ENCODE assay signal across 8 cellular contexts in the genomic region with DNA sequence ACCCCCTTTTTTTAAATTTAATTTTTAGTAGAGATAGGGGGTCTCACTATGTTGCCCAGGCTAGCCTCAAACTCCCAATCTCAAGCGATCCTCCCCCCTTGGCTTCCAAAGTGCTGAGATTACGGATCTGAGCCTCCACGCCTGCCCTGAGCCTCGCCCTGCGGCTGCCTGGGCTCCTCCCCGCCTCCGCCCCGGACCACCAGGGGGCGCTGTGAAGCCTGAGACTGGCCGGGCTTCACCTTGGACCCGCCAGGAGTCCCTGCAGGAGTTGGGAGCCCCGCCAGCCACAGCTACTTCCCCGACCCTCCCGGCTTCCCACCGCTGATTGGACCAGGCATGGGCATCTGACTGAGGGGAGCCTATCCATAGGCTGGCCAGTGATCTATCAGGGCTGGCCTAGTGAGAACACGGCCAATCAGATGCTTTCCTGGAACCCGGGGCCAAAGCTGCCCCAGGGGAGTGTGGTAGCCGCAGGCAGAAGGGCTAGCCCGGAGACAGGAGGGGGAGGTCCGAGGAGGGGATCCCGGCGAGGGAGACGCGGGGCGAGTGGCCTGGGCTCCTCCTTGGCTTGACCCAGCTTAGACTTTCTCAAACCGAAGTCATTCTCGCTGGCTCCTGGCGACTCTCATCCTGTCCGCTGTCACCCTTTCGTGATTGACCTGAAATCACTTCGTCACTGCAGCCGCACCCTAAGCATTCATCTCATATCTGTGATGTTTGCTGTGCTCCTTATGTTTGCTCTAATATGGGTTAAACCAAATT. TPM values are rescaled to one million over a fixed set of nuclear protein-coding genes. Genes with fewer than 3 reads are reported as not detected.
DNase-seq lines count a peak whose midpoint lies in the region; ATAC-seq and TF ChIP-seq lines count a peak whose summit lies in the region.

No MANE protein-coding gene starts in this region.

- peak; percentile 95 for ATAC-seq in HG02759 (IDR thresholded peaks at IDR 0.05; ENCODE audit: unreplicated experiment)
- peak; percentile 99 for ATAC-seq in left cardiac atrium

- H3K36me3 ChIP-seq in adrenal gland (replicated peaks in 1 of 2) = no peaks in the 10 kb centered on the region

- no peaks in the 10 kb centered on the region for H3K9me3 ChIP-seq in adrenal gland (replicated peaks in 1 of 3)

- no peaks in the 10 kb centered on the region for H3K27me3 ChIP-seq in adrenal gland

- intact Hi-C loops in adrenal gland (cut with DNase I) (loop anchor here in 1 of 2 donors (10.0 kb wide), 2 partner anchors 70 to 170 kb away; a partner anchor contains a TSS), left cardiac atrium (cut with DNase I) (loop anchor here in 1 of 2 donors (5.0 kb wide), 1 partner anchor 68 kb away; a partner anchor contains a TSS), posterior vena cava (cut with DNase I) (loop anchor here (5.0 to 10.0 kb wide), 3 partner anchors 68 to 1457 kb away; a partner anchor contains a TSS)

- peaks cover 0 to 6% of the 10 kb centered on the region in 2 donors for H3K4me1 ChIP-seq in adrenal gland (replicated peaks in 1 of 2)

- WGBS in adrenal gland, 4 donors = 0 to 3% (median 0%) methylated on average over 8 to 32 of the region's 32 CpGs

- DNase-seq in NCI-H1417 (lab: John Stamatoyannopoulos, UW) (peak; percentile 97 to 99 (median 99)), SW 1271 (lab: John Stamatoyannopoulos, UW) (peak; percentile 89 to 94), adrenal gland (peak; percentile 99 to 100 (median 100)), left cardiac atrium (peak; percentile 100), posterior vena cava (ENCODE audit: low spot score) (peak; percentile 100), ureter (ENCODE audit: low spot score) (peak; percentile 99)

- peak overlapping the region in 3 of 4 donors; percentile 49 to 67 (median 66) for H3K4me3 ChIP-seq in adrenal gland

- TF ChIP-seq POLR2A in adrenal gland (IDR thresholded peaks at IDR 0.05) = peak in 1 of 2 donors; percentile 75

- TF ChIP-seq CTCF in GM12873 (IDR thresholded peaks at IDR 0.05; ENCODE audit: insufficient read depth, low read depth, low read length, missing control alignments) = peak; percentile 88
- peak; percentile 97 to 99 (median 99) for TF ChIP-seq CTCF in adrenal gland (IDR thresholded peaks at IDR 0.05)

- peak overlapping the region; percentile 7 to 90 (median 69) for H3K27ac ChIP-seq in adrenal gland

RNA-seq across cellular contexts. Expression of a gene that starts 15.1 kb away (rescaled TPM):
- 100 to 1,000 TPM in 1 of 8 donors, 10 to 100 TPM in 7; 21.4 to 105 (median 50.8) TPM for total RNA-seq in adrenal gland
- polyA plus RNA-seq in adrenal gland = 10 to 100 TPM in 2 of 3 donors, 1 to 10 TPM in 1; 2.6 to 35.2 (median 19.5) TPM
- total RNA-seq in left cardiac atrium = 100 to 1,000 TPM in 1 of 2 donors, 10 to 100 TPM in 1; 97.0 to 160 TPM
- total RNA-seq in posterior vena cava = 10 to 100 TPM; 14.0 TPM
- 11.5 TPM for total RNA-seq in ureter

Comparison
In these comparisons a context has a peak if more than half of its experiments do, and no peak if none do; other contexts are left out.
1. Peak in every context shown above with its lines: DNase-seq, ATAC-seq, H3K4me3 ChIP-seq and H3K27ac ChIP-seq.